10 cellular contexts compared by ENCODE assay signal in the genomic region with DNA sequence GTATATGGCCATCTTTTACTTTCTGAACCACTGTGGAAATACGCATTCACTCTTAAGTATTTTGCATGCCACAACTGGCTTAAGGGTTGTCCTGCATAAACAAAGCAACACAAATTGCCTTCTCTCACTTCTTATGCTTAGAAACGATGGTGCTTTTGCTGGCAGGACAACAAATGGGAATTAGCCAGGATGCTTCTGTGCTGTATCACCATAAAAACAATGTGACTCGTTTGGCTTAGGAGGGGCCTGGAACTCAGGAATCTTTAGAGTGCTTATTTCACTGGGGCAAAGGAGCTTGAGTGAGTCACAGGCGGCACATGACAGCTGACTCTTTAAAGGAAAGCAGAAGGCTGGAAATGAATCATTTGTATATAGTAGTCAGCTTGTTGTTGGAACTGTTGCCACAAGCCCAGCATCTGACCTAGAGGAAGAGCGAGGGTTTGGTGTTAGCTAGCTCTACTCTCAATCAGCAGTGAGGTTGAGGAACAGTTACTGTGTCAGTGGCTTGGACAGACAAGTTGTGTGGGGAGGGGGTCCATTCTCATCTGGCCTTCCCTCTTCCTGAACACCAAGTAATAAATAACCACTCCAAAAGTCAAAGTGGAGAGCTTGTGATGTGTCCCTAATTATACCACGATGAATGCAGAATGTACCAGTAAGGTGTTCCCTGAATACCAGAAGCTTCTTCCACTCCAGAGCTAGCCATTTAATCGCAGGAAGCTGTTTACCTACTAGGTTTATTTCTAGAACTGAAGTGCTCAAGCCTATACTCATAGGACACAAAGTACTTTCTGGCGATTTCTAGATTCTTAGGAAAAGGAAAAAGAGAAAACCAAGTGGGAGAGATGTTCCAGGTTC.
DNase-seq lines count a peak whose midpoint lies in the region; ATAC-seq, FAIRE-seq and TF ChIP-seq lines count a peak whose summit lies in the region.
"Had no signal": no experiment of that assay in that cellular context is flagged by ENCODE, and none has a peak within 500 bp of the region (broad histone marks: within the 10 kb centered on the region; RNA-seq: fewer than 3 reads in every experiment).

No MANE protein-coding gene starts in this region.

- TF ChIP-seq CTCF in brain microvascular endothelial cell (IDR thresholded peaks at IDR 0.05; ENCODE audit: low read depth, low read length, missing control alignments) = no peak

- ATAC-seq in GM19328 (IDR thresholded peaks at IDR 0.05; ENCODE audit: unreplicated experiment) (no peak), GM21825 (IDR thresholded peaks at IDR 0.05; ENCODE audit: unreplicated experiment) (no peak)

- H3K27me3 ChIP-seq in brain microvascular endothelial cell (replicated peaks) = no peaks in the 10 kb centered on the region

- H3K36me3 ChIP-seq in brain microvascular endothelial cell (replicated peaks) = no peaks in the 10 kb centered on the region

- peak overlapping the region; percentile 96 for H3K27ac ChIP-seq in brain microvascular endothelial cell
- H3K27ac ChIP-seq: HL-60, parathyroid adenoma had no signal

- H3K4me3 ChIP-seq in brain microvascular endothelial cell (ENCODE audit: low read depth, low read length) = peak overlapping the region; percentile 29

- in situ Hi-C loops in brain microvascular endothelial cell (cut with HindIII; ENCODE audit: low pct_ligation_motif_present, low sequenced_read_pairs) = no loop called here

- DNase-seq in EL (peak; percentile 99), NCI-H460 (ENCODE audit: extremely low read depth, low read depth) (peak; percentile 81), brain microvascular endothelial cell (peak; percentile 99), NCI-H1105 treated with DMSO at 0.1 percent for 48 hours (lab: John Stamatoyannopoulos, UW) (no peak)
- peak in 2 of 3 donors; percentile 11 to 30 for DNase-seq in stimulated activated CD4-positive, alpha-beta T cell treated with anti-CD3 and anti-CD28 coated beads, Interleukin-12 subunit alpha, Interleukin-12 subunit beta, amount 100 ng/mL, for 48 hours (ENCODE audit: low read depth in 2 of 3, low spot score in 1 of 3)

- FAIRE-seq in islet of Langerhans (lab: Jason Lieb, UNC) = peak; percentile 94
